ENCODE assay signal across 11 cellular contexts in the genomic region with DNA sequence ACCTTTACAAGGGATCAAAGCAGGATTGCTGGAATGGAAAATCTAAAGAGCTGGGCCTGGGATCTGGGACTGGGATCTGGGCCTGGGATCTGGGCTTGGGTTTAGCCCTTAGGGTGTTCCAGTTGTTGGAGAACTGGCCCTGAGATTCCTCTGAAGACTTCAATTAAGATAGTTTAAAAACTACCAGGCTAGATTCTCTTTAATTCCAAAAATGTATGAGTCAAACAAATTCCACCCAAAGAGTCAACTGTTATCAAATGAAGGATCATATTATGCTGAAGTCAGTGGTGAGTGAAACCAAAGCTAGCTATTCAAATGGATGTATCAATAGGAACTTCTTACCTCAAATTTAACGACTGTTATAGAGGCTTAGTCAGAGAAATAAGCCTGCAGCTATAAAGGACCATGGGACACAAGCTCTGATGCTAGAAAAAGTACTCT. TPM values are rescaled to one million over a fixed set of nuclear protein-coding genes. Genes with fewer than 3 reads are reported as not detected.
A peak's percentile ranks its signal among the peaks of the same experiment; 100 is the strongest.
DNase-seq lines count a peak whose midpoint lies in the region; ATAC-seq and TF ChIP-seq lines count a peak whose summit lies in the region.
"Had no signal": no experiment of that assay in that cellular context is flagged by ENCODE, and none has a peak within 500 bp of the region (broad histone marks: within the 10 kb centered on the region; RNA-seq: fewer than 3 reads in every experiment).

No MANE protein-coding gene starts in this region.

- H3K27me3 Mint-ChIP-seq in activated naive CD4-positive, alpha-beta T cell treated with anti-CD3 and anti-CD28 coated beads, Interleukin-2, amount 10 ng/mL, durations not matched to agents 7 days and 5 days = peaks cover 3% of the 10 kb centered on the region

- peak overlapping the region; percentile 45 for H3K27ac ChIP-seq in RWPE2 (ENCODE audit: poor library complexity, severe bottlenecking)
- peak overlapping the region; percentile 65 to 89 (median 80) for H3K27ac ChIP-seq in esophagus squamous epithelium
- H3K27ac ChIP-seq in prostate gland = peak overlapping the region; percentile 66 to 70

- TF ChIP-seq POLR2A in esophagus squamous epithelium (IDR thresholded peaks at IDR 0.05) (no peak), prostate gland (IDR thresholded peaks at IDR 0.05) (no peak)

- no peak overlapping the region for H3K27ac Mint-ChIP-seq in activated naive CD4-positive, alpha-beta T cell treated with anti-CD3 and anti-CD28 coated beads, Interleukin-2, amount 10 ng/mL, durations not matched to agents 7 days and 5 days

- peaks cover 5% of the 10 kb centered on the region for H3K36me3 ChIP-seq in RWPE2 (ENCODE audit: low read depth)
- peaks cover 0 to 9% (median 0%) of the 10 kb centered on the region in 3 donors for H3K36me3 ChIP-seq in esophagus squamous epithelium
- H3K36me3 ChIP-seq in prostate gland = no peaks in the 10 kb centered on the region

- CTCF ChIA-PET in activated naive CD4-positive, alpha-beta T cell treated with anti-CD3 and anti-CD28 coated beads, Interleukin-2, amount 10 ng/mL, durations not matched to agents 7 days and 5 days (lab: Charles Lee) = interaction anchor here (1.1 kb wide), 1 partner anchor 12 kb away, joined by 4 read pairs; no protein-coding TSS in a partner anchor

- no peak overlapping the region for H3K4me3 ChIP-seq in AG09309 (ENCODE audit: control insufficient read depth, low read depth, low read length)
- no peak overlapping the region for H3K4me3 ChIP-seq in RWPE2 (ENCODE audit: severe bottlenecking)
- H3K4me3 ChIP-seq in esophagus squamous epithelium = no peak overlapping the region
- no peak overlapping the region for H3K4me3 ChIP-seq in prostate gland

- peak; percentile 8; the same call in 2 of the 3 replicates for ATAC-seq in RWPE2 (ENCODE audit: low read depth)
- no peak for ATAC-seq in GM18858 (IDR thresholded peaks at IDR 0.05; ENCODE audit: unreplicated experiment)
- no peak for ATAC-seq in sciatic nerve

- WGBS in esophagus squamous epithelium, 2 donors = 16 to 31% methylated on average over 1 of the region's 1 CpG
- WGBS in prostate gland = 45% methylated on average over 1 of the region's 1 CpG

- H3K27me3 ChIP-seq in RWPE2 (ENCODE audit: insufficient read depth, poor library complexity, severe bottlenecking) (no peaks in the 10 kb centered on the region), esophagus squamous epithelium (no peaks in the 10 kb centered on the region), prostate gland (replicated peaks; ENCODE audit: insufficient read depth) (no peaks in the 10 kb centered on the region)

- H3K9me3 ChIP-seq in RWPE2 (ENCODE audit: severe bottlenecking) (no peaks in the 10 kb centered on the region), esophagus squamous epithelium (no peaks in the 10 kb centered on the region), prostate gland (no peaks in the 10 kb centered on the region)

- intact Hi-C loops in esophagus squamous epithelium (cut with DNase I) = no loop called here
- intact Hi-C loops in prostate gland (cut with DNase I) = no loop called here
- intact Hi-C loops in sciatic nerve (cut with DNase I) = no loop called here

- H3K4me1 ChIP-seq in RWPE2 (ENCODE audit: insufficient read depth, poor library complexity, severe bottlenecking) = peaks cover 43% of the 10 kb centered on the region
- peaks cover 15 to 73% (median 34%) of the 10 kb centered on the region in 3 donors for H3K4me1 ChIP-seq in esophagus squamous epithelium
- H3K4me1 ChIP-seq in prostate gland (replicated peaks) = no peaks in the 10 kb centered on the region

- H3K4me3 Mint-ChIP-seq in activated naive CD4-positive, alpha-beta T cell treated with anti-CD3 and anti-CD28 coated beads, Interleukin-2, amount 10 ng/mL, durations not matched to agents 7 days and 5 days = no peak overlapping the region

- H3K36me3 Mint-ChIP-seq in activated naive CD4-positive, alpha-beta T cell treated with anti-CD3 and anti-CD28 coated beads, Interleukin-2, amount 10 ng/mL, durations not matched to agents 7 days and 5 days = no peaks in the 10 kb centered on the region

- H3K4me1 Mint-ChIP-seq in activated naive CD4-positive, alpha-beta T cell treated with anti-CD3 and anti-CD28 coated beads, Interleukin-2, amount 10 ng/mL, durations not matched to agents 7 days and 5 days = peaks cover 8% of the 10 kb centered on the region

- DNase-seq in AG09309 (ENCODE audit: low read depth) (peak; percentile 38), RWPE2 (ENCODE audit: low spot score) (no peak), esophagus squamous epithelium (lab: John Stamatoyannopoulos, UW) (no peak), prostate gland (ENCODE audit: low spot score) (no peak), sciatic nerve (ENCODE audit: low spot score) (no peak), occipital lobe (lab: John Stamatoyannopoulos, UW) (no peak)
- no peak for DNase-seq in activated naive CD4-positive, alpha-beta T cell treated with anti-CD3 and anti-CD28 coated beads, Interleukin-2, amount 10 ng/mL, durations not matched to agents 7 days and 5 days
- DNase-seq: effector CD4-positive, alpha-beta T cell; NCI-H2107; stimulated activated CD4-positive, alpha-beta T cell treated with anti-CD3 and anti-CD28 coated beads, Interleukin-2, amount 100 ng/mL, for 48 hours had no signal

- TF ChIP-seq CTCF in AG09309 (IDR thresholded peaks at IDR 0.05; ENCODE audit: control insufficient read depth, insufficient read depth, low read depth, low read length, missing control alignments) (no peak), RWPE2 (IDR thresholded peaks at IDR 0.05; ENCODE audit: poor library complexity, severe bottlenecking) (no peak), esophagus squamous epithelium (IDR thresholded peaks at IDR 0.05) (no peak), prostate gland (IDR thresholded peaks at IDR 0.05) (no peak)

- H3K9me3 Mint-ChIP-seq in activated naive CD4-positive, alpha-beta T cell treated with anti-CD3 and anti-CD28 coated beads, Interleukin-2, amount 10 ng/mL, durations not matched to agents 7 days and 5 days = no peaks in the 10 kb centered on the region

RNA-seq across cellular contexts. Expression of a gene that starts 40.5 kb away (rescaled TPM):
- total RNA-seq in esophagus squamous epithelium = 10 to 100 TPM; 48.0 to 70.0 (median 62.7) TPM
- 10 to 100 TPM; 66.7 to 94.2 TPM for total RNA-seq in prostate gland
- total RNA-seq in sciatic nerve = 142 TPM
- total RNA-seq in occipital lobe = 19.7 TPM
